In the genomic region with DNA sequence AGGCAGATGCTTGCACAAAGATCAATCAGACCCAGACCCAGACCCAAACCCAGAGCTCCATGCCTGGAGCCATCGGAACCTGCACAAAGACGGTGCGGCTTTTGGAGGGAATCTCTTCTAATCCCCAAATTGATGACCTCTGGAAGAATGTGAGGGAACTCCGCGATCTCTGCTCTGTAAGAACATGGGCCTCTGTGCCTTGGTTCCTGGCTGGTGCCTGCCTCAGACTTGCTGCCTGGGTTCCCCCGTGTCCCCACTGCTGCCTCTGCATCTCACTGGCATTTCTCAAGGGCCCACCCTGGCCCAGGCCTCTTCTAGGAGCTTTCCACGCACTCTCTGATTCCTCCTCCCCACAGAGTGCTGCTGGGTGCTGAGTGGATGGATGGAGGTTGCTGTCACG, we compare ENCODE assay signal across 15 cellular contexts.
A peak's percentile ranks its signal among the peaks of the same experiment; 100 is the strongest.
DNase-seq lines count a peak whose midpoint lies in the region; ATAC-seq and TF ChIP-seq lines count a peak whose summit lies in the region.
"Had no signal": no experiment of that assay in that cellular context is flagged by ENCODE, and none has a peak within 500 bp of the region (broad histone marks: within the 10 kb centered on the region; RNA-seq: fewer than 3 reads in every experiment).

No MANE protein-coding gene starts in this region.

- no peak overlapping the region for H3K4ac ChIP-seq in trophoblast cell (ENCODE audit: low read depth, low read length)

- no peak overlapping the region for H3K27ac Mint-ChIP-seq in endodermal cell
- H3K27ac Mint-ChIP-seq: CD14-positive monocyte; CD4-positive, alpha-beta memory T cell; H9 had no signal

- no peak for TF ChIP-seq CTCF in endodermal cell (conservative IDR thresholded peaks at IDR 0.05)

- no peak overlapping the region for H3K4me2 ChIP-seq in trophoblast cell (ENCODE audit: low read length)
- H3K4me2 ChIP-seq: BLaER1 had no signal

- H3K4me1 Mint-ChIP-seq in endodermal cell, result no peaks in the 10 kb centered on the region
- H3K4me1 Mint-ChIP-seq: CD14-positive monocyte; CD4-positive, alpha-beta memory T cell had no signal

- H3K27me3 ChIP-seq in endodermal cell (ENCODE audit: control insufficient read depth, insufficient read depth, low read length, poor library complexity, severe bottlenecking) (no peaks in the 10 kb centered on the region), trophoblast cell (ENCODE audit: insufficient read depth, low read length) (no peaks in the 10 kb centered on the region)

- no peaks in the 10 kb centered on the region for H3K79me1 ChIP-seq in trophoblast cell (ENCODE audit: low read length)

- no peak overlapping the region for H3K4me3 Mint-ChIP-seq in endodermal cell
- H3K4me3 Mint-ChIP-seq: CD14-positive monocyte; CD4-positive, alpha-beta memory T cell; H9 had no signal

- H3K9me3 ChIP-seq in endodermal cell (ENCODE audit: control insufficient read depth, low read length) (no peaks in the 10 kb centered on the region), trophoblast cell (ENCODE audit: insufficient read depth, low read depth, low read length) (peaks cover 1% of the 10 kb centered on the region)
- H3K9me3 ChIP-seq: BLaER1 had no signal

- H4K8ac ChIP-seq in trophoblast cell (ENCODE audit: low read depth, low read length), result no peak overlapping the region

- DNase-seq in activated CD8-positive, alpha-beta memory T cell treated with anti-CD3 and anti-CD28 coated beads for 24 hours, result peak; percentile 7
- DNase-seq in activated CD8-positive, alpha-beta memory T cell treated with anti-CD3 and anti-CD28 coated beads, Interleukin-2, amount 50 U/mL, for 4 hours, result no peak
- DNase-seq in endodermal cell (peak; percentile 14), trophoblast cell (no peak), inferior parietal cortex (ENCODE audit: extremely low spot score) (no peak)
- no peak for DNase-seq in stimulated activated CD4-positive, alpha-beta T cell treated with anti-CD3 and anti-CD28 coated beads, Interleukin-1b, Interleukin-23, amount 100 ng/mL, for 48 hours
- DNase-seq: 8988T; CD4-positive, alpha-beta memory T cell; DMS79 treated with DMSO at 0.1 percent for 48 hours; GOT3; H9 had no signal

- H3K36me3 Mint-ChIP-seq in endodermal cell (ENCODE audit: low read depth), result peaks cover 3% of the 10 kb centered on the region
- H3K36me3 Mint-ChIP-seq: CD14-positive monocyte; CD4-positive, alpha-beta memory T cell had no signal

- H3K27me3 Mint-ChIP-seq in endodermal cell (ENCODE audit: insufficient read depth), result peaks cover 3% of the 10 kb centered on the region

- H3K27ac ChIP-seq in endodermal cell (ENCODE audit: low read depth, low read length), result no peak overlapping the region
- H3K27ac ChIP-seq in trophoblast cell (ENCODE audit: low read depth, low read length), result no peak overlapping the region
- H3K27ac ChIP-seq: BLaER1 had no signal

- no peak overlapping the region for H3K14ac ChIP-seq in trophoblast cell (ENCODE audit: low read length)

- peaks cover 30% of the 10 kb centered on the region for H3K9me3 Mint-ChIP-seq in endodermal cell

- H4K12ac ChIP-seq in trophoblast cell (ENCODE audit: low read depth, low read length), result no peak overlapping the region

- no peak overlapping the region for H2BK5ac ChIP-seq in trophoblast cell (ENCODE audit: low read depth, low read length, poor library complexity)

- H3K18ac ChIP-seq in trophoblast cell (ENCODE audit: low read length), result no peak overlapping the region

- no peak for ATAC-seq in GM18520 (IDR thresholded peaks at IDR 0.05; ENCODE audit: unreplicated experiment)
- ATAC-seq: GM12878 had no signal

- no peak overlapping the region for H2AK5ac ChIP-seq in trophoblast cell (ENCODE audit: low read length)

- H3K9ac ChIP-seq in endodermal cell (ENCODE audit: extremely low read depth, low read length, poor library complexity, severe bottlenecking), result no peak overlapping the region
- no peak overlapping the region for H3K9ac ChIP-seq in trophoblast cell (ENCODE audit: low read length)
- H3K9ac ChIP-seq: BLaER1 had no signal

- H3K4me3 ChIP-seq in endodermal cell (ENCODE audit: low read length) (no peak overlapping the region), trophoblast cell (ENCODE audit: low read depth, low read length) (peak overlapping the region; percentile 27)
- H3K4me3 ChIP-seq: BLaER1, GM12878 had no signal

- no peak overlapping the region for H3K23ac ChIP-seq in trophoblast cell (ENCODE audit: low read length)

- H2AFZ ChIP-seq in trophoblast cell (ENCODE audit: insufficient read depth, low read length, poor library complexity), result no peak overlapping the region

- H2BK120ac ChIP-seq in trophoblast cell (ENCODE audit: insufficient read depth, low read length, poor library complexity), result no peak overlapping the region

- H3K36me3 ChIP-seq in endodermal cell (ENCODE audit: control insufficient read depth, insufficient read depth, low read length) (no peaks in the 10 kb centered on the region), trophoblast cell (ENCODE audit: control insufficient read depth in 1 of 2, insufficient read depth in 2 of 2, low read length in 2 of 2) (no peaks in the 10 kb centered on the region)
- H3K36me3 ChIP-seq: BLaER1 had no signal

- H3K4me1 ChIP-seq in endodermal cell (ENCODE audit: control insufficient read depth, insufficient read depth, low read length), result no peaks in the 10 kb centered on the region
- H3K4me1 ChIP-seq in trophoblast cell (ENCODE audit: control insufficient read depth in 1 of 2, insufficient read depth in 2 of 2, low read length in 2 of 2), result no peaks in the 10 kb centered on the region

- H3K79me2 ChIP-seq in trophoblast cell (ENCODE audit: control insufficient read depth, insufficient read depth, low read length, poor library complexity), result no peaks in the 10 kb centered on the region

- no peak overlapping the region for H4K91ac ChIP-seq in trophoblast cell (ENCODE audit: low read depth, low read length)

- WGBS in endodermal cell (ENCODE audit: insufficient coverage in 1 of 2, insufficient read length in 1 of 2), 2 experiments, result 90% methylated on average over 6 of the region's 8 CpGs; no CpG with 5 or more reads in 1 of the 2 experiments
- WGBS in trophoblast cell (ENCODE audit: extremely low coverage, insufficient coverage, insufficient read length), result no CpG with 5 or more reads among the region's 8 CpGs

- no peak overlapping the region for H2BK12ac ChIP-seq in trophoblast cell (ENCODE audit: low read length)

Comparison
In these comparisons a context has a peak if more than half of its experiments do, and no peak if none do; other contexts are left out.
1. DNase-seq: peak in activated CD8-positive, alpha-beta memory T cell treated with anti-CD3 and anti-CD28 coated beads for 24 hours (single experiment) and endodermal cell (single experiment); none in activated CD8-positive, alpha-beta memory T cell treated with anti-CD3 and anti-CD28 coated beads, Interleukin-2, amount 50 U/mL, for 4 hours (single experiment), trophoblast cell (0 of 2), inferior parietal cortex (single experiment) and stimulated activated CD4-positive, alpha-beta T cell treated with anti-CD3 and anti-CD28 coated beads, Interleukin-1b, Interleukin-23, amount 100 ng/mL, for 48 hours (single experiment).